8 cellular contexts compared by ENCODE assay signal in the genomic region with DNA sequence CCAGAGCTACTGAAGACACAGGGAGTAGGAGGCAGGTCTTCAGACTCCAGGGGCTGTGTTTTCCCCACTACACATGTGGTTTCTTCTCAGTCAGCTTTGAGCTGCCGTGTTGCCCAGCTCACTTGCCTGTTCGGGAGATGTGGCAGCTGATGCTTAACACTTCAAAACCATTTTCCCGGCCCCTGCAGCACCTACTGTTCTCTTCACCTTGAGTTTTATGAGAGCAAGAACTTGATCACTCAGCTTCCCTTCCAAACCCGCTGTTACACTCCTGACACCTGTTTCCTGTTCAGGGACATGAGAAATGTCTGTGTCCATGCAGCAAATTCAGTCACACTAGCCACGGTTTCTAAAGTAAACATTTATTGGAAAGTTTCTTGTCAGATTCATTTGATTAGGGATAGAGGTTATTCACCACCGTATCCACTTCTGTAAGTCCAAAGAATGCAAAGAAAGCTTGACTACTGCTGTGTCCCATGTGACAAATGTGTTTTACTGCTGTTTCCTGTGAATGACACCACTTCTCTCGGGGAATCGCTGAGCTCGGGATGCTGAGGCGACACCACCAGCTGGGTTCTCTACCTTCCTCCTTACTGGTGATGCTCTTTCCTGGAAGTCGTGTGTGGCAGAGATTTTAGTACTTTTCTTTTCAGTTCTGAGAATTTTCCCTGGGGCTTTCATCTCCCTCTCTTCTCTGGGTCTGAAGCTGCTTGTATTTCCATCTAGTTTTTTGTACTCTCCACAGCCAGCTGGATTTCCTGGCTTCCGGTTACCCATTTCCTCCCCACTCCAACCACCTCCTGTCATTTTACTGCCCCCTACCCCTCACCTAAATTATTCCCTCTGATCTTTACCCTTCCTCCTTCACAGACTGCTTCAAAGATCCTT.
DNase-seq lines count a peak whose midpoint lies in the region; ATAC-seq and TF ChIP-seq lines count a peak whose summit lies in the region.
"Had no signal": no experiment of that assay in that cellular context is flagged by ENCODE, and none has a peak within 500 bp of the region (broad histone marks: within the 10 kb centered on the region; RNA-seq: fewer than 3 reads in every experiment).

No MANE protein-coding gene starts in this region.

- 32% methylated on average over 12 of the region's 12 CpGs; no CpG with 5 or more reads in 1 of the 2 donors for WGBS in transverse colon (ENCODE audit: low coverage in 1 of 2), 2 donors

- H3K27me3 ChIP-seq in ascending aorta (no peaks in the 10 kb centered on the region), transverse colon (no peaks in the 10 kb centered on the region), H7 (ENCODE audit: control insufficient read depth, insufficient read depth, low read length) (no peaks in the 10 kb centered on the region)
- H3K27me3 ChIP-seq: Peyer's patch had no signal

- peaks cover 0 to 6% of the 10 kb centered on the region in 2 donors for H3K36me3 Mint-ChIP-seq in naive B cell

- H3K27ac ChIP-seq in ascending aorta (peak overlapping the region; percentile 2 to 45), transverse colon (peak overlapping the region in 3 of 4 donors; percentile 4 to 36 (median 12))

- H3K4me1 ChIP-seq in ascending aorta (peaks cover 0 to 8% of the 10 kb centered on the region in 2 donors), transverse colon (peaks cover 0 to 5% (median 0%) of the 10 kb centered on the region in 4 donors)

- TF ChIP-seq EP300 in transverse colon (IDR thresholded peaks at IDR 0.05; ENCODE audit: low read depth) = no peak

- H3K27ac Mint-ChIP-seq in naive B cell = peak overlapping the region; percentile 3 to 91 (median 74)

- H3K4me1 Mint-ChIP-seq in naive B cell = peaks cover 30 to 38% (median 32%) of the 10 kb centered on the region in 3 donors

- H3K4me3 ChIP-seq in ascending aorta (no peak overlapping the region), transverse colon (no peak overlapping the region), H7 (ENCODE audit: insufficient read depth, low read depth, low read length) (no peak overlapping the region)
- H3K4me3 ChIP-seq: Peyer's patch had no signal

- in situ Hi-C loops in transverse colon (cut with MboI; ENCODE audit: low pct_ligation_motif_present in 1 of 4, low pct_unique_long_range_greater_than_20kb in 1 of 4, low sequenced_read_pairs in 3 of 4) = no loop called here

- TF ChIP-seq POLR2A in transverse colon (IDR thresholded peaks at IDR 0.05) = no peak

- peaks cover 6 to 7% of the 10 kb centered on the region in 2 donors for H3K36me3 ChIP-seq in ascending aorta
- H3K36me3 ChIP-seq in transverse colon = no peaks in the 10 kb centered on the region
- no peaks in the 10 kb centered on the region for H3K36me3 ChIP-seq in H7 (replicated peaks; ENCODE audit: control insufficient read depth, insufficient read depth, low read length)

- peaks cover 0 to 8% (median 0%) of the 10 kb centered on the region in 3 donors for H3K27me3 Mint-ChIP-seq in naive B cell

- TF ChIP-seq CTCF in ascending aorta (IDR thresholded peaks at IDR 0.05) = no peak
- TF ChIP-seq CTCF in transverse colon (IDR thresholded peaks at IDR 0.05) = no peak

- peak; percentile 50 for ATAC-seq in GM21717 (IDR thresholded peaks at IDR 0.05; ENCODE audit: unreplicated experiment)
- peak; percentile 12 to 18 for ATAC-seq in naive B cell (ENCODE audit: low read depth in 2 of 2)

- peak overlapping the region in 6 of 8 donors; percentile 10 to 67 (median 33) for H3K4me3 Mint-ChIP-seq in naive B cell

- H3K9me3 ChIP-seq in ascending aorta (no peaks in the 10 kb centered on the region), transverse colon (no peaks in the 10 kb centered on the region)
- H3K9me3 ChIP-seq: Peyer's patch had no signal

- no peaks in the 10 kb centered on the region for H3K9me3 Mint-ChIP-seq in naive B cell

- intact Hi-C loops in ascending aorta (cut with DNase I) (loop anchor here (10.0 kb wide), 1 partner anchor 401 kb away; no protein-coding TSS in a partner anchor), transverse colon (cut with DNase I; ENCODE audit: low total_unique reads) (no loop called here), posterior vena cava (cut with DNase I) (no loop called here)

- DNase-seq in NCI-H748 treated with DMSO at 0.1 percent for 48 hours (lab: John Stamatoyannopoulos, UW) (peak; percentile 44), ascending aorta (ENCODE audit: low spot score in 2 of 2) (no peak), naive B cell (no peak), transverse colon (no peak), posterior vena cava (ENCODE audit: low spot score) (no peak), H7 (no peak)
